Comparison of ENCODE assay signal across 2 cellular contexts in the genomic region with DNA sequence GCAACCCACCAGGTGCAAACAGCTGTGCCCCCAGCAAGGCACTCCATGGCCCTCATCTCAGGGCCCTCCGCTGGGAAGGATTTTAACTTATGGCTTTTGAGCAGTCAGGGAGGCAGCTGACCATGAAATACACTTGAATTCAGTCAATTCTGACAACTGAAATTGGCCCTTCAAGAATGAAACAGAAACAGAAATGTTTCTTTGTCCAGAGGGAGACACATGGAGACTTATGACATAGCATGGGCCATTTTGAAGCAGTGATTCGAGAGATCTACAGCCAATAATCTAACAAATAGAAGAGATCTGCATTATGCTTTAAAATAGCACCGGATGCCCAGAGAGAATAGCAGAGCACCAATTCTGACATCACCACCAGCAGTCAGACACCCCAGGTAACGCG.
TF ChIP-seq lines count a peak whose summit lies in the region.

No MANE protein-coding gene starts in this region.

TF ChIP-seq in GM12878, 131 proteins besides CTCF, POLR2A, EP300 and RAD21:
- TF ChIP-seq CUX1 (IDR thresholded peaks at IDR 0.05; ENCODE audit: insufficient replicate concordance, low read depth, low read length) (no peak), PAX5 (IDR thresholded peaks at IDR 0.05; ENCODE audit: borderline replicate concordance, low read depth, low read length) (peak; percentile 36; the same call in 1 of the 2 replicates), RUNX3 (IDR thresholded peaks at IDR 0.05; ENCODE audit: low read length) (peak; percentile 4; the same call in 1 of the 2 replicates), POLR2AphosphoS5 (IDR thresholded peaks at IDR 0.05; ENCODE audit: low read length) (no peak), ATF2 (IDR thresholded peaks at IDR 0.05; ENCODE audit: low read length) (no peak), YBX1 (IDR thresholded peaks at IDR 0.05) (no peak), JUND (IDR thresholded peaks at IDR 0.05; ENCODE audit: low read depth, low read length) (no peak)
- TF ChIP-seq, protein P1, sequence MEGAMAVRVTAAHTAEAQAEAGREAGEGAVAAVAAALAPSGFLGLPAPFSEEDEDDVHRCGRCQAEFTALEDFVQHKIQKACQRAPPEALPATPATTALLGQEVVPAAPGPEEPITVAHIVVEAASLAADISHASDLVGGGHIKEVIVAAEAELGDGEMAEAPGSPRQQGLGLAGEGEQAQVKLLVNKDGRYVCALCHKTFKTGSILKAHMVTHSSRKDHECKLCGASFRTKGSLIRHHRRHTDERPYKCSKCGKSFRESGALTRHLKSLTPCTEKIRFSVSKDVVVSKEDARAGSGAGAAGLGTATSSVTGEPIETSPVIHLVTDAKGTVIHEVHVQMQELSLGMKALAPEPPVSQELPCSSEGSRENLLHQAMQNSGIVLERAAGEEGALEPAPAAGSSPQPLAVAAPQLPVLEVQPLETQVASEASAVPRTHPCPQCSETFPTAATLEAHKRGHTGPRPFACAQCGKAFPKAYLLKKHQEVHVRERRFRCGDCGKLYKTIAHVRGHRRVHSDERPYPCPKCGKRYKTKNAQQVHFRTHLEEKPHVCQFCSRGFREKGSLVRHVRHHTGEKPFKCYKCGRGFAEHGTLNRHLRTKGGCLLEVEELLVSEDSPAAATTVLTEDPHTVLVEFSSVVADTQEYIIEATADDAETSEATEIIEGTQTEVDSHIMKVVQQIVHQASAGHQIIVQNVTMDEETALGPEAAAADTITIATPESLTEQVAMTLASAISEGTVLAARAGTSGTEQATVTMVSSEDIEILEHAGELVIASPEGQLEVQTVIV (IDR thresholded peaks at IDR 0.05; ENCODE audit: borderline replicate concordance, partially characterized antibody) = no peak

TF ChIP-seq in GM12891, 5 proteins besides CTCF, POLR2A, EP300 and RAD21:
- TF ChIP-seq PAX5 (IDR thresholded peaks at IDR 0.05; ENCODE audit: insufficient read depth, low read length, severe bottlenecking) (no peak), SPI1 (IDR thresholded peaks at IDR 0.05; ENCODE audit: low read depth, low read length) (no peak), POLR2AphosphoS5 (IDR thresholded peaks at IDR 0.05; ENCODE audit: low read depth, low read length) (no peak), POU2F2 (IDR thresholded peaks at IDR 0.05; ENCODE audit: low read depth, low read length) (no peak), TAF1 (IDR thresholded peaks at IDR 0.05; ENCODE audit: low read depth, low read length) (no peak)
TF ChIP-seq in GM12891: peak in this region for 0.
